20 cellular contexts compared by ENCODE assay signal in the genomic region with DNA sequence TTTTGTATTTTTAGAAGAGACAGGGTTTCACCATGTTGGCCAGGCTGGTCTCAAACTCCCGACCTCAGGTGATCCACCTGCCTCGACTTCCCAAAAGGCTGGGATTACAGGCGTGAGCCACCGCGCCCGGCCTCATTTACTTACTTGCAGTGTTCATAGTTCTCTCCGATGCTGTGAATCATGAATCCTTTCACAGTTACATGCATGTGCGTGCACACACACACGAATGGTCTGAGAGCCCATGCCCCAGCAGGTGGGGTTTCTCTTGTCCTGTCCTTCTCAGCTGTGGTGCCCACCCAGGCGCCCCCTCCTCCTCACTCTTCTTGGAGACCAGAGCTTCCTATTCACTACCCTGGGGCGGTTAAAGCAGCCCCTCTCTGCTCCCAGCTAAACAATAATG. TPM values are rescaled to one million over a fixed set of nuclear protein-coding genes. Genes with fewer than 3 reads are reported as not detected.
DNase-seq lines count a peak whose midpoint lies in the region; ATAC-seq lines count a peak whose summit lies in the region.
"Had no signal": no experiment of that assay in that cellular context is flagged by ENCODE, and none has a peak within 500 bp of the region (broad histone marks: within the 10 kb centered on the region; RNA-seq: fewer than 3 reads in every experiment).

No MANE protein-coding gene starts in this region.

- no peaks in the 10 kb centered on the region for H3K27me3 ChIP-seq in BLaER1

- H3K9ac ChIP-seq in BLaER1, result no peak overlapping the region

- H3K27me3 Mint-ChIP-seq in activated T-cell treated with anti-CD3 and anti-CD28 coated beads, Interleukin-2, amount 50 U/mL, for 24 hours, result no peaks in the 10 kb centered on the region
- peaks cover 35% of the 10 kb centered on the region for H3K27me3 Mint-ChIP-seq in IgD-negative memory B cell
- peaks cover 50% of the 10 kb centered on the region for H3K27me3 Mint-ChIP-seq in dendritic cell treated with granulocyte-macrophage colony-stimulating factor and Interleukin-4, amounts not matched to agents 40 ng/mL and 50 ng/mL, for 4 days

- no peaks in the 10 kb centered on the region for H3K36me3 ChIP-seq in BLaER1
- H3K36me3 ChIP-seq: SJCRH30 had no signal

- DNase-seq in activated T-cell treated with anti-CD3 and anti-CD28 coated beads, Interleukin-2, amount 50 U/mL, for 24 hours, result no peak
- DNase-seq in activated T-cell treated with anti-CD3 and anti-CD28 coated beads for 4 hours (no peak), CD1c-positive myeloid dendritic cell (ENCODE audit: extremely low spot score) (no peak)
- DNase-seq: 8988T; AML-193; CD4-positive, CD25-positive, alpha-beta regulatory T cell; H9; HFFc6; Karpas-422; NCI-H1417; NCI-H1694 treated with DMSO at 0.1 percent for 48 hours; NCI-H446; NCI-H526 treated with DMSO at 0.1 percent for 48 hours; OCI-M1; SJCRH30 had no signal

- no peak overlapping the region for H3K4me3 ChIP-seq in BLaER1
- H3K4me3 ChIP-seq: SJCRH30 had no signal

- no peaks in the 10 kb centered on the region for H3K9me3 Mint-ChIP-seq in activated T-cell treated with anti-CD3 and anti-CD28 coated beads, Interleukin-2, amount 50 U/mL, for 24 hours
- H3K9me3 Mint-ChIP-seq in IgD-negative memory B cell, result no peaks in the 10 kb centered on the region
- no peaks in the 10 kb centered on the region for H3K9me3 Mint-ChIP-seq in dendritic cell treated with granulocyte-macrophage colony-stimulating factor and Interleukin-4, amounts not matched to agents 40 ng/mL and 50 ng/mL, for 4 days
- H3K9me3 Mint-ChIP-seq: CD4-positive, CD25-positive, alpha-beta regulatory T cell; HFFc6 had no signal

- peak overlapping the region; percentile 85 for H3K4me2 ChIP-seq in BLaER1

- no peak overlapping the region for H3K27ac ChIP-seq in BLaER1
- H3K27ac ChIP-seq: SJCRH30 had no signal

- no peaks in the 10 kb centered on the region for H4K20me1 ChIP-seq in BLaER1

- peaks cover 96% of the 10 kb centered on the region for H3K4me1 Mint-ChIP-seq in activated T-cell treated with anti-CD3 and anti-CD28 coated beads, Interleukin-2, amount 50 U/mL, for 24 hours (ENCODE audit: low read depth)
- H3K4me1 Mint-ChIP-seq in IgD-negative memory B cell, result peaks cover 17 to 31% (median 27%) of the 10 kb centered on the region in 3 donors
- peaks cover 65% of the 10 kb centered on the region for H3K4me1 Mint-ChIP-seq in dendritic cell treated with granulocyte-macrophage colony-stimulating factor and Interleukin-4, amounts not matched to agents 40 ng/mL and 50 ng/mL, for 4 days (ENCODE audit: low read depth)

- H3K9me3 ChIP-seq in BLaER1, result no peaks in the 10 kb centered on the region
- H3K9me3 ChIP-seq: SJCRH30 had no signal

- no peak for ATAC-seq in HG03175 (IDR thresholded peaks at IDR 0.05; ENCODE audit: unreplicated experiment)
- no peak for ATAC-seq in HG02678 (IDR thresholded peaks at IDR 0.05; ENCODE audit: unreplicated experiment)

- H3K27ac Mint-ChIP-seq in activated T-cell treated with anti-CD3 and anti-CD28 coated beads, Interleukin-2, amount 50 U/mL, for 24 hours, result peak overlapping the region; percentile 8
- H3K27ac Mint-ChIP-seq in IgD-negative memory B cell, result peak overlapping the region in 1 of 3 donors; percentile 78
- peak overlapping the region; percentile 52 for H3K27ac Mint-ChIP-seq in dendritic cell treated with granulocyte-macrophage colony-stimulating factor and Interleukin-4, amounts not matched to agents 40 ng/mL and 50 ng/mL, for 4 days
- H3K27ac Mint-ChIP-seq: H9, HFFc6 had no signal

- intact Hi-C loops in dendritic cell treated with granulocyte-macrophage colony-stimulating factor and Interleukin-4, amounts not matched to agents 40 ng/mL and 50 ng/mL, for 4 days (cut with micrococcal nuclease), result no loop called here

- H3K4me3 Mint-ChIP-seq in activated T-cell treated with anti-CD3 and anti-CD28 coated beads, Interleukin-2, amount 50 U/mL, for 24 hours, result no peak overlapping the region
- H3K4me3 Mint-ChIP-seq in IgD-negative memory B cell, result peak overlapping the region in 3 of 4 donors; percentile 8 to 49 (median 35)
- H3K4me3 Mint-ChIP-seq in dendritic cell treated with granulocyte-macrophage colony-stimulating factor and Interleukin-4, amounts not matched to agents 40 ng/mL and 50 ng/mL, for 4 days, result no peak overlapping the region
- H3K4me3 Mint-ChIP-seq: HFFc6 had no signal

- peaks cover 64% of the 10 kb centered on the region for H3K4me1 ChIP-seq in BLaER1

- H3K36me3 Mint-ChIP-seq in activated T-cell treated with anti-CD3 and anti-CD28 coated beads, Interleukin-2, amount 50 U/mL, for 24 hours (ENCODE audit: low read depth), result no peaks in the 10 kb centered on the region
- H3K36me3 Mint-ChIP-seq in IgD-negative memory B cell, result no peaks in the 10 kb centered on the region
- no peaks in the 10 kb centered on the region for H3K36me3 Mint-ChIP-seq in dendritic cell treated with granulocyte-macrophage colony-stimulating factor and Interleukin-4, amounts not matched to agents 40 ng/mL and 50 ng/mL, for 4 days (ENCODE audit: low read depth)
- H3K36me3 Mint-ChIP-seq: CD4-positive, CD25-positive, alpha-beta regulatory T cell had no signal

RNA-seq across cellular contexts. Expression of a gene that starts 50.6 kb away (rescaled TPM):
- 118 TPM for polyA plus RNA-seq in IgD-negative memory B cell

Comparison
In these comparisons a context has a peak if more than half of its experiments do, and no peak if none do; other contexts are left out.
1. H3K4me3 Mint-ChIP-seq: peak in IgD-negative memory B cell (3 of 4); none in activated T-cell treated with anti-CD3 and anti-CD28 coated beads, Interleukin-2, amount 50 U/mL, for 24 hours (single experiment) and dendritic cell treated with granulocyte-macrophage colony-stimulating factor and Interleukin-4, amounts not matched to agents 40 ng/mL and 50 ng/mL, for 4 days (single experiment).